23 cellular contexts compared by ENCODE assay signal in the genomic region with DNA sequence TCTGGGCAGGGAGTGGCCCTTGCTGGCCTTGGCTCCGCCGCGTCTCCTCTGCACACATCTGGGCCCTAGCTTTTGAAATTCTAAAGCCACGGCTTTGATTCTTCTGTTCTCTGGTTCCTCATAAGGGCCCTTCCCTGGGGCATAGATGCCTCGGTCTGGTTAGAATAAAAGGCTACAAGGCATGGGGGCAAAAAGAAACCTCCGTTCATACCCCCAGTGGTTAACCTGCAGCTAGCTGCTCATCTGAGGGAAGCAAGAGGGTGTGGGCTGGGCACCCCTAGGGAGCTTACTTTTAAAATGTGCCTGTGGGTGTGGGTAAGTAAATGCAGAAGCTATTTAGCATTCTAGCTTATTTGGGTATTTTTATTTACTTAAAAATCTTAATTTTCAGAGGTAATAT.
"Had no signal": no experiment of that assay in that cellular context is flagged by ENCODE, and none has a peak within 500 bp of the region (broad histone marks: within the 10 kb centered on the region; RNA-seq: fewer than 3 reads in every experiment).

No MANE protein-coding gene starts in this region.

- H3K9me3 ChIP-seq: heart left ventricle had no signal

- DNase-seq: activated B cell treated with CpG ODN at 0.5 μM for 24 hours; activated CD4-positive, alpha-beta T cell treated with anti-CD3 and anti-CD28 coated beads for 48 hours; activated CD4-positive, alpha-beta T cell treated with anti-CD3 and anti-CD28 coated beads, Interleukin-2, amount 50 U/mL, for 1 hour; activated CD4-positive, alpha-beta T cell treated with anti-CD3 and anti-CD28 coated beads, Interleukin-2, amount 50 U/mL, for 48 hours; activated CD8-positive, alpha-beta memory T cell treated with anti-CD3 and anti-CD28 coated beads for 24 hours; activated CD8-positive, alpha-beta T cell treated with anti-CD3 and anti-CD28 coated beads for 36 hours; activated effector memory CD4-positive, alpha-beta T cell treated with Interleukin-2 at 50 U/mL for 16 hours; activated gamma-delta T cell treated with Interleukin-2 at 50 U/mL for 16 hours; activated naive CD4-positive, alpha-beta T cell treated with anti-CD3 and anti-CD28 coated beads, Interleukin-2, amount 50 U/mL, for 16 hours; activated naive CD4-positive, alpha-beta T cell treated with Interleukin-2 at 50 U/mL for 16 hours; activated T-cell treated with anti-CD3 and anti-CD28 coated beads, Interleukin-2, amount 50 U/mL, for 4 hours; amniotic stem cell; anterior cingulate cortex; brain microvascular endothelial cell; dorsolateral prefrontal cortex; effector memory CD4-positive, alpha-beta T cell; endodermal cell; foreskin fibroblast; glutamatergic neuron; heart left ventricle; T1000; WERI-Rb-1 had no signal

- H3K4me3 ChIP-seq: coronary artery, dorsolateral prefrontal cortex, heart left ventricle had no signal

- H3K27ac ChIP-seq: brain microvascular endothelial cell, coronary artery, dorsolateral prefrontal cortex, heart left ventricle, WERI-Rb-1 had no signal

- H3K27me3 ChIP-seq: dorsolateral prefrontal cortex had no signal

- H3K36me3 ChIP-seq: brain microvascular endothelial cell, heart left ventricle, WERI-Rb-1 had no signal
